In genomic region chr11:81655351-81655750, GRCh38 we compare ENCODE assay signal across 28 cellular contexts.
"Had no signal": no experiment of that assay in that cellular context is flagged by ENCODE, and none has a peak within 500 bp of the region (broad histone marks: within the 10 kb centered on the region; RNA-seq: fewer than 3 reads in every experiment).

No MANE protein-coding gene starts in this region.

- H3K27me3 ChIP-seq: neutrophil, right lobe of liver, stomach, testis, thyroid gland, transverse colon, upper lobe of left lung, vagina had no signal

- H3K9me3 ChIP-seq: neutrophil, right lobe of liver, testis, thyroid gland had no signal

- DNase-seq: hypothalamus; immature natural killer cell; islet precursor cell; left ventricle myocardium inferior; mesendoderm; naive B cell; natural killer cell; nephron progenitor cell; occipital lobe; psoas muscle; right lobe of liver; stimulated activated CD4-positive, alpha-beta T cell treated with anti-CD3 and anti-CD28 coated beads, Interleukin-12 subunit alpha, Interleukin-12 subunit beta, amount 100 ng/mL, for 4 hours; stimulated activated CD4-positive, alpha-beta T cell treated with anti-CD3 and anti-CD28 coated beads, Interleukin-15, amount 100 ng/mL, for 24 hours; stimulated activated CD4-positive, alpha-beta T cell treated with anti-CD3 and anti-CD28 coated beads, Interleukin-2, amount 100 ng/mL, for 24 hours; stimulated activated CD4-positive, alpha-beta T cell treated with anti-CD3 and anti-CD28 coated beads, Interleukin-4, amount 100 ng/mL, for 1 hour; stimulated activated naive B cell treated with anti-CD40 and anti-IgM and Interleukin-4, amounts not matched to agents 10 μg/mL and 1 μg/mL and 100 μg/mL, for 72 hours; stimulated activated naive CD8-positive, alpha-beta T cell treated with anti-CD3 and anti-CD28 coated beads, Interleukin-15, Interleukin-2, amounts not matched to agents 100 U/mL and 50 U/mL, for 24 hours; stomach; testis; thyroid gland; transverse colon; upper lobe of left lung had no signal

- ATAC-seq: natural killer cell; psoas muscle; right lobe of liver; stimulated activated naive B cell treated with anti-CD40 and anti-IgM and Interleukin-4, amounts not matched to agents 10 μg/mL and 1 μg/mL and 100 μg/mL, for 72 hours; stimulated activated naive CD8-positive, alpha-beta T cell treated with anti-CD3 and anti-CD28 coated beads, Interleukin-15, Interleukin-2, amounts not matched to agents 100 U/mL and 50 U/mL, for 24 hours had no signal

- H3K36me3 ChIP-seq: left ventricle myocardium inferior, neural progenitor cell, neutrophil, right lobe of liver, stomach, thyroid gland, transverse colon, upper lobe of left lung, vagina had no signal

- H3K4me2 ChIP-seq: neural progenitor cell had no signal

- H3K27ac ChIP-seq: left ventricle myocardium inferior, neural progenitor cell, neutrophil, parathyroid adenoma, psoas muscle, right lobe of liver, skin epidermis, stomach, testis, thyroid gland, transverse colon, upper lobe of left lung, vagina had no signal

- H3K4me1 ChIP-seq: left ventricle myocardium inferior, neural progenitor cell, parathyroid adenoma, psoas muscle, right lobe of liver, stomach, testis, thyroid gland, transverse colon, upper lobe of left lung, vagina had no signal

- H3K79me2 ChIP-seq: parathyroid adenoma had no signal

- H2AFZ ChIP-seq: neural progenitor cell, parathyroid adenoma had no signal

- H3K4me3 ChIP-seq: left ventricle myocardium inferior, lung, neural progenitor cell, psoas muscle, right lobe of liver, skin epidermis, stomach, testis, thyroid gland, transverse colon, upper lobe of left lung, vagina had no signal

- H3K9ac ChIP-seq: neural progenitor cell, parathyroid adenoma had no signal
